Comparison of ENCODE assay signal across 1 cellular context in the genomic region with DNA sequence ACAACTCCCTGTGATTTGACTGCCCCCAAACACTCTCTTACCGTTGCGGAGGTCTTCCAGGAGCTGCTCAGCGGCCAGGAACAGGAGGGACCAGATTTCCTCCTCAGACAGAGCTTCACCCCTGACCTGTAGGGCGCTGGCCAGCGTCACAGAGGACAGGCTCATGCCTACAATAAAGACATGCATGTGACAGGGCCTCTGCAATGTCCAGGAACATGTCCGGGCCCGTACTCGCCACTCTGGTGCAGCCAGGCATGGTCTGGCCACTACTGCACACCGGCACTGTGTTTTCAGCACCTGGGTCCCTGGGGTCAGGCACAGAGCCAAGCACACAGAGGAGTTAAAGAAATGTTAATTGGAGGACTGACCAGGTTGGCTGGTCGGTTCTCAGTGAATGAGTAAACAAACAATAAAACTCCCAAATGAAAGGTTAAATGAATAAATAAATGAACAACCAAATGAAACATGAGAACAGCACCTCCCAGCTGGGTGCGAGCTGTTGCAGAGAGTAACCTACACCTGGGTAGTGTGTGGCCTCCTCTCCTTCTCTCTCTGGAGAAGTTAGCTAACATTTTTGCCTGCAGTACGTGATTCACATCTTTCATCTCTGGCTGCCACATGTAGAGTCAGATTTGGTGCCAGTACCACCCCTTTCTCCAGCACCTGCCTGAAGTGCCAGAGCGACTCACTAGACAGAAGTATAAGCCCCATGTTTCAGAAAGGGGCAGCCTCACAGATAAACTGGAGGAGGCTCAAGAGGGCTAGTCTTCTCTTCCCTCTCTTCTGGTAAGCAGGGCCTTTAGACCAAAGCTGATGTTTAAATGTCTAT.
TF ChIP-seq lines count a peak whose summit lies in the region.

No MANE protein-coding gene starts in this region.

TF ChIP-seq in GM23338, 12 proteins besides CTCF, POLR2A, EP300 and RAD21 (continued from another document):
- TF ChIP-seq, protein P1, sequence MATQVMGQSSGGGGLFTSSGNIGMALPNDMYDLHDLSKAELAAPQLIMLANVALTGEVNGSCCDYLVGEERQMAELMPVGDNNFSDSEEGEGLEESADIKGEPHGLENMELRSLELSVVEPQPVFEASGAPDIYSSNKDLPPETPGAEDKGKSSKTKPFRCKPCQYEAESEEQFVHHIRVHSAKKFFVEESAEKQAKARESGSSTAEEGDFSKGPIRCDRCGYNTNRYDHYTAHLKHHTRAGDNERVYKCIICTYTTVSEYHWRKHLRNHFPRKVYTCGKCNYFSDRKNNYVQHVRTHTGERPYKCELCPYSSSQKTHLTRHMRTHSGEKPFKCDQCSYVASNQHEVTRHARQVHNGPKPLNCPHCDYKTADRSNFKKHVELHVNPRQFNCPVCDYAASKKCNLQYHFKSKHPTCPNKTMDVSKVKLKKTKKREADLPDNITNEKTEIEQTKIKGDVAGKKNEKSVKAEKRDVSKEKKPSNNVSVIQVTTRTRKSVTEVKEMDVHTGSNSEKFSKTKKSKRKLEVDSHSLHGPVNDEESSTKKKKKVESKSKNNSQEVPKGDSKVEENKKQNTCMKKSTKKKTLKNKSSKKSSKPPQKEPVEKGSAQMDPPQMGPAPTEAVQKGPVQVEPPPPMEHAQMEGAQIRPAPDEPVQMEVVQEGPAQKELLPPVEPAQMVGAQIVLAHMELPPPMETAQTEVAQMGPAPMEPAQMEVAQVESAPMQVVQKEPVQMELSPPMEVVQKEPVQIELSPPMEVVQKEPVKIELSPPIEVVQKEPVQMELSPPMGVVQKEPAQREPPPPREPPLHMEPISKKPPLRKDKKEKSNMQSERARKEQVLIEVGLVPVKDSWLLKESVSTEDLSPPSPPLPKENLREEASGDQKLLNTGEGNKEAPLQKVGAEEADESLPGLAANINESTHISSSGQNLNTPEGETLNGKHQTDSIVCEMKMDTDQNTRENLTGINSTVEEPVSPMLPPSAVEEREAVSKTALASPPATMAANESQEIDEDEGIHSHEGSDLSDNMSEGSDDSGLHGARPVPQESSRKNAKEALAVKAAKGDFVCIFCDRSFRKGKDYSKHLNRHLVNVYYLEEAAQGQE (IDR thresholded peaks at IDR 0.05; ENCODE audit: unreplicated experiment) = no peak
- TF ChIP-seq POLR2AphosphoS5 (IDR thresholded peaks at IDR 0.05; ENCODE audit: low read depth) = no peak
- TF ChIP-seq, protein P2, sequence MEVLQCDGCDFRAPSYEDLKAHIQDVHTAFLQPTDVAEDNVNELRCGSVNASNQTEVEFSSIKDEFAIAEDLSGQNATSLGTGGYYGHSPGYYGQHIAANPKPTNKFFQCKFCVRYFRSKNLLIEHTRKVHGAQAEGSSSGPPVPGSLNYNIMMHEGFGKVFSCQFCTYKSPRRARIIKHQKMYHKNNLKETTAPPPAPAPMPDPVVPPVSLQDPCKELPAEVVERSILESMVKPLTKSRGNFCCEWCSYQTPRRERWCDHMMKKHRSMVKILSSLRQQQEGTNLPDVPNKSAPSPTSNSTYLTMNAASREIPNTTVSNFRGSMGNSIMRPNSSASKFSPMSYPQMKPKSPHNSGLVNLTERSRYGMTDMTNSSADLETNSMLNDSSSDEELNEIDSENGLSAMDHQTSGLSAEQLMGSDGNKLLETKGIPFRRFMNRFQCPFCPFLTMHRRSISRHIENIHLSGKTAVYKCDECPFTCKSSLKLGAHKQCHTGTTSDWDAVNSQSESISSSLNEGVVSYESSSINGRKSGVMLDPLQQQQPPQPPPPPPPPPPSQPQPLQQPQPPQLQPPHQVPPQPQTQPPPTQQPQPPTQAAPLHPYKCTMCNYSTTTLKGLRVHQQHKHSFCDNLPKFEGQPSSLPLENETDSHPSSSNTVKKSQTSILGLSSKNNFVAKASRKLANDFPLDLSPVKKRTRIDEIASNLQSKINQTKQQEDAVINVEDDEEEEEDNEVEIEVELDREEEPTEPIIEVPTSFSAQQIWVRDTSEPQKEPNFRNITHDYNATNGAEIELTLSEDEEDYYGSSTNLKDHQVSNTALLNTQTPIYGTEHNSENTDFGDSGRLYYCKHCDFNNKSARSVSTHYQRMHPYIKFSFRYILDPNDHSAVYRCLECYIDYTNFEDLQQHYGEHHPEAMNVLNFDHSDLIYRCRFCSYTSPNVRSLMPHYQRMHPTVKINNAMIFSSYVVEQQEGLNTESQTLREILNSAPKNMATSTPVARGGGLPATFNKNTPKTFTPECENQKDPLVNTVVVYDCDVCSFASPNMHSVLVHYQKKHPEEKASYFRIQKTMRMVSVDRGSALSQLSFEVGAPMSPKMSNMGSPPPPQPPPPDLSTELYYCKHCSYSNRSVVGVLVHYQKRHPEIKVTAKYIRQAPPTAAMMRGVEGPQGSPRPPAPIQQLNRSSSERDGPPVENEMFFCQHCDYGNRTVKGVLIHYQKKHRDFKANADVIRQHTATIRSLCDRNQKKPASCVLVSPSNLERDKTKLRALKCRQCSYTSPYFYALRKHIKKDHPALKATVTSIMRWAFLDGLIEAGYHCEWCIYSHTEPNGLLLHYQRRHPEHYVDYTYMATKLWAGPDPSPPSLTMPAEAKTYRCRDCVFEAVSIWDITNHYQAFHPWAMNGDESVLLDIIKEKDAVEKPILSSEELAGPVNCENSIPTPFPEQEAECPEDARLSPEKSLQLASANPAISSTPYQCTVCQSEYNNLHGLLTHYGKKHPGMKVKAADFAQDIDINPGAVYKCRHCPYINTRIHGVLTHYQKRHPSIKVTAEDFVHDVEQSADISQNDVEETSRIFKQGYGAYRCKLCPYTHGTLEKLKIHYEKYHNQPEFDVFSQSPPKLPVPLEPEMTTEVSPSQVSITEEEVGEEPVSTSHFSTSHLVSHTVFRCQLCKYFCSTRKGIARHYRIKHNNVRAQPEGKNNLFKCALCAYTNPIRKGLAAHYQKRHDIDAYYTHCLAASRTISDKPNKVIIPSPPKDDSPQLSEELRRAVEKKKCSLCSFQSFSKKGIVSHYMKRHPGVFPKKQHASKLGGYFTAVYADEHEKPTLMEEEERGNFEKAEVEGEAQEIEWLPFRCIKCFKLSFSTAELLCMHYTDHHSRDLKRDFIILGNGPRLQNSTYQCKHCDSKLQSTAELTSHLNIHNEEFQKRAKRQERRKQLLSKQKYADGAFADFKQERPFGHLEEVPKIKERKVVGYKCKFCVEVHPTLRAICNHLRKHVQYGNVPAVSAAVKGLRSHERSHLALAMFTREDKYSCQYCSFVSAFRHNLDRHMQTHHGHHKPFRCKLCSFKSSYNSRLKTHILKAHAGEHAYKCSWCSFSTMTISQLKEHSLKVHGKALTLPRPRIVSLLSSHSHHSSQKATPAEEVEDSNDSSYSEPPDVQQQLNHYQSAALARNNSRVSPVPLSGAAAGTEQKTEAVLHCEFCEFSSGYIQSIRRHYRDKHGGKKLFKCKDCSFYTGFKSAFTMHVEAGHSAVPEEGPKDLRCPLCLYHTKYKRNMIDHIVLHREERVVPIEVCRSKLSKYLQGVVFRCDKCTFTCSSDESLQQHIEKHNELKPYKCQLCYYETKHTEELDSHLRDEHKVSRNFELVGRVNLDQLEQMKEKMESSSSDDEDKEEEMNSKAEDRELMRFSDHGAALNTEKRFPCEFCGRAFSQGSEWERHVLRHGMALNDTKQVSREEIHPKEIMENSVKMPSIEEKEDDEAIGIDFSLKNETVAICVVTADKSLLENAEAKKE (CRISPR knock-in tag; IDR thresholded peaks at IDR 0.05) = no peak
- TF ChIP-seq, protein P3, sequence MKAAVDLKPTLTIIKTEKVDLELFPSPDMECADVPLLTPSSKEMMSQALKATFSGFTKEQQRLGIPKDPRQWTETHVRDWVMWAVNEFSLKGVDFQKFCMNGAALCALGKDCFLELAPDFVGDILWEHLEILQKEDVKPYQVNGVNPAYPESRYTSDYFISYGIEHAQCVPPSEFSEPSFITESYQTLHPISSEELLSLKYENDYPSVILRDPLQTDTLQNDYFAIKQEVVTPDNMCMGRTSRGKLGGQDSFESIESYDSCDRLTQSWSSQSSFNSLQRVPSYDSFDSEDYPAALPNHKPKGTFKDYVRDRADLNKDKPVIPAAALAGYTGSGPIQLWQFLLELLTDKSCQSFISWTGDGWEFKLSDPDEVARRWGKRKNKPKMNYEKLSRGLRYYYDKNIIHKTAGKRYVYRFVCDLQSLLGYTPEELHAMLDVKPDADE (IDR thresholded peaks at IDR 0.05) = no peak
